In the genomic region with DNA sequence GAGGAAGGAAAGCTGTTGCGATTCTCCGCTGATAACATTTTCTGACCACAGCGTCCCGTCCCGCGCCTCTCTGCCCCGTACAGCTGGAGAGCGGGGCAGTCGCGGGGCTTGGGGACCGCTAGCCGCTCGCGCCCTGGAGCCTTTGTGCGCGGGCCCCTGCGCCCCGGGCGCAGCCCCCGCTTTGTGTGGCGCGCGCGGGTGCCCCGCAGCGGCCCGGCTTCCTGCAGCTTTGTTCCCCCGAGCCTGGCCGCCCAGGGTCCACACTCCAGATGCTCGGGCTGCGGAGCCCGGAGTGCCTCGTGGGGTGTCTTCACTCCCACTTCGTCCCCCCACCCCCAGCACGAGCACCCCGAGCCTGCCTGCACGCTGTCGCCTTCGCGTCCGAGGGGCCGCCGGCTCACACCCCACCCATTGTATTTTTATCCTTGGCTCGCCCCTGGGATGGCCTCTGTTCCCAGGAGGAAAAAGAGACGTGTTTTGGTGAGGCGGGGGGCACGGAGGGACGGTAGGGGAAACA, we compare ENCODE assay signal across 8 cellular contexts. TPM values are rescaled to one million over a fixed set of nuclear protein-coding genes. Genes with fewer than 3 reads are reported as not detected.
A peak's percentile ranks its signal among the peaks of the same experiment; 100 is the strongest.
DNase-seq lines count a peak whose midpoint lies in the region; ATAC-seq and TF ChIP-seq lines count a peak whose summit lies in the region.

No MANE protein-coding gene starts in this region.

- DNase-seq in activated CD4-positive, alpha-beta T cell treated with anti-CD3 and anti-CD28 coated beads, Interleukin-2, amount 10 ng/mL, durations not matched to agents 24 days and 14 days: no peak
- DNase-seq in activated CD4-positive, alpha-beta T cell treated with anti-CD3 and anti-CD28 coated beads for 48 hours: no peak
- peak; percentile 77 for DNase-seq in activated CD8-positive, alpha-beta memory T cell treated with anti-CD3 and anti-CD28 coated beads for 24 hours
- DNase-seq in fibroblast of the aortic adventitia (ENCODE audit: low read depth): no peak
- no peak for DNase-seq in progenitor cell of endocrine pancreas (ENCODE audit: low spot score, unreplicated experiment)
- DNase-seq in NCI-H2107 treated with DMSO at 0.1 percent for 48 hours (lab: John Stamatoyannopoulos, UW; ENCODE audit: unreplicated experiment): no peak

- TF ChIP-seq CTCF in fibroblast of the aortic adventitia (IDR thresholded peaks at IDR 0.05; ENCODE audit: insufficient read depth, low read length) (no peak), progenitor cell of endocrine pancreas (IDR thresholded peaks at IDR 0.05; ENCODE audit: unreplicated experiment) (no peak)

- intact Hi-C loops in activated CD4-positive, alpha-beta T cell treated with anti-CD3 and anti-CD28 coated beads, Interleukin-2, amount 10 ng/mL, durations not matched to agents 24 days and 14 days (cut with micrococcal nuclease): loop anchor here (1.0 to 5.0 kb wide), 5 partner anchors 31 to 929 kb away; a partner anchor contains a TSS

- no peaks in the 10 kb centered on the region for H3K27me3 Mint-ChIP-seq in activated CD4-positive, alpha-beta T cell treated with anti-CD3 and anti-CD28 coated beads, Interleukin-2, amount 10 ng/mL, durations not matched to agents 24 days and 14 days
- peaks cover 24% of the 10 kb centered on the region for H3K27me3 Mint-ChIP-seq in progenitor cell of endocrine pancreas

- H3K4me3 ChIP-seq in fibroblast of the aortic adventitia (ENCODE audit: low read depth, low read length): peak overlapping the region; percentile 92

- H3K4me3 Mint-ChIP-seq in activated CD4-positive, alpha-beta T cell treated with anti-CD3 and anti-CD28 coated beads, Interleukin-2, amount 10 ng/mL, durations not matched to agents 24 days and 14 days: peak overlapping the region; percentile 85
- peak overlapping the region; percentile 87 for H3K4me3 Mint-ChIP-seq in progenitor cell of endocrine pancreas (ENCODE audit: low read depth)

- ATAC-seq in HG03064 (IDR thresholded peaks at IDR 0.05; ENCODE audit: low read depth, unreplicated experiment) (peak; percentile 3), HG03139 (IDR thresholded peaks at IDR 0.05; ENCODE audit: unreplicated experiment) (no peak)

- H3K27ac Mint-ChIP-seq in activated CD4-positive, alpha-beta T cell treated with anti-CD3 and anti-CD28 coated beads, Interleukin-2, amount 10 ng/mL, durations not matched to agents 24 days and 14 days: peak overlapping the region; percentile 89
- peak overlapping the region; percentile 82 for H3K27ac Mint-ChIP-seq in progenitor cell of endocrine pancreas

- peaks cover 14% of the 10 kb centered on the region for H3K36me3 Mint-ChIP-seq in activated CD4-positive, alpha-beta T cell treated with anti-CD3 and anti-CD28 coated beads, Interleukin-2, amount 10 ng/mL, durations not matched to agents 24 days and 14 days (ENCODE audit: low read depth)
- H3K36me3 Mint-ChIP-seq in progenitor cell of endocrine pancreas (ENCODE audit: insufficient read depth): peaks cover 1% of the 10 kb centered on the region

- H3K4me1 Mint-ChIP-seq in activated CD4-positive, alpha-beta T cell treated with anti-CD3 and anti-CD28 coated beads, Interleukin-2, amount 10 ng/mL, durations not matched to agents 24 days and 14 days: peaks cover 51% of the 10 kb centered on the region
- peaks cover 9% of the 10 kb centered on the region for H3K4me1 Mint-ChIP-seq in progenitor cell of endocrine pancreas (ENCODE audit: low read depth)

- H3K9me3 Mint-ChIP-seq in activated CD4-positive, alpha-beta T cell treated with anti-CD3 and anti-CD28 coated beads, Interleukin-2, amount 10 ng/mL, durations not matched to agents 24 days and 14 days: no peaks in the 10 kb centered on the region
- H3K9me3 Mint-ChIP-seq in progenitor cell of endocrine pancreas (ENCODE audit: low read depth): no peaks in the 10 kb centered on the region

RNA-seq across cellular contexts. Expression of a gene that starts 0.5 kb away (rescaled TPM):
- 40.3 and 40.6 TPM in 2 replicates for total RNA-seq in activated CD4-positive, alpha-beta T cell treated with anti-CD3 and anti-CD28 coated beads, Interleukin-2, amount 10 ng/mL, durations not matched to agents 24 days and 14 days
- total RNA-seq in fibroblast of the aortic adventitia (ENCODE audit: low replicate concordance): 8.7 and 10.8 TPM in 2 replicates
- total RNA-seq in progenitor cell of endocrine pancreas: 18.1 and 18.9 TPM in 2 replicates
